12 cellular contexts compared by ENCODE assay signal in the genomic region with DNA sequence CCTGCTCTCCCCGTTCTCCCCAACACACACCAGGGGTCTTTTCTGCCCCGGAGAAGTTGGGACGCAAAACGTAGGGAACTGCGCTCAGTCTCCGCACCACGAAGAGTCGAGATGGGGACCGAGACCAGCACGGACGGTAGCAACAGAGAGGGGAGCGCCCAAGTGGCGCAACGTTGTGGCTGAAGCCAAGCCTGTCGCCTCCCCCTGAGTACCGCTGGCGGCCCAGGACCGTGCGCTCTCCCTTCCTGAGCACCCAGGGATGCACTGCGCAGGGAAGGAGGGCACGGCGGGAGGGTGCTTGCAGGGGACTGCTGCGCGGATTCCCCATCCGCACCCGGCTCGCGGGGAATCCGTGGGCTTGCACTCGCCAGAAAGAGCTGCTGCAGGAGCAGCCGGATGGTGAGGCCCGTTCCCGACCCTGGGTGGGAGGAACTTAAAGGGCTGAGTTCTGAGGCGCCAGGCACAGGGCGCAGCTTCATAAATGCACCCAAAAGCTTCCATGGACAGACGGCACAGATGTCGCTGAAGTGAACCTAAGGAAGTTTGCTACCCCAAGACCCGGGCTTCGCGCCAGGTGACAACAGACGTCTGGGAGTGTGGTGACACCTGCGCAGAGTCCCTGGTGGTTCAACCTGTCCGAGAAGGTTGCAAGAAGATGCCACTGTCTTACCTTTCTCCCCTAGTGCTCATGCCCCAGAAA.
A peak's percentile ranks its signal among the peaks of the same experiment; 100 is the strongest.
DNase-seq lines count a peak whose midpoint lies in the region; ATAC-seq and TF ChIP-seq lines count a peak whose summit lies in the region.
"Had no signal": no experiment of that assay in that cellular context is flagged by ENCODE, and none has a peak within 500 bp of the region (broad histone marks: within the 10 kb centered on the region; RNA-seq: fewer than 3 reads in every experiment).

No MANE protein-coding gene starts in this region.

- H3K4me2 ChIP-seq in skeletal muscle satellite cell (ENCODE audit: low read length) = peak overlapping the region; percentile 90

- H3K27me3 ChIP-seq in HUES6 (ENCODE audit: control insufficient read depth, insufficient read depth, low read length) (peaks cover 97% of the 10 kb centered on the region), ectodermal cell (ENCODE audit: control insufficient read depth, insufficient read depth, low read length, poor library complexity, severe bottlenecking) (peaks cover 91% of the 10 kb centered on the region), left lung (peaks cover 22 to 74% of the 10 kb centered on the region in 2 donors), skeletal muscle satellite cell (ENCODE audit: control insufficient read depth, insufficient read depth, low read length) (peaks cover 57% of the 10 kb centered on the region)

- H3K4me1 ChIP-seq in HUES6 (ENCODE audit: control insufficient read depth, insufficient read depth, low read length) = peaks cover 14% of the 10 kb centered on the region
- H3K4me1 ChIP-seq in ectodermal cell (ENCODE audit: control insufficient read depth, insufficient read depth, low read length) = peaks cover 20% of the 10 kb centered on the region
- H3K4me1 ChIP-seq in left lung = no peaks in the 10 kb centered on the region
- peaks cover 16% of the 10 kb centered on the region for H3K4me1 ChIP-seq in skeletal muscle satellite cell (ENCODE audit: control insufficient read depth, insufficient read depth, low read length)

- WGBS in ectodermal cell, 2 experiments = 4% methylated on average over 43 of the region's 43 CpGs

- H3K4me1 Mint-ChIP-seq in stimulated activated naive B cell treated with anti-CD40 and anti-IgM and Interleukin-4, amounts not matched to agents 10 μg/mL and 1 μg/mL and 100 μg/mL, for 72 hours = peaks cover 5 to 21% of the 10 kb centered on the region in 2 donors

- no peak overlapping the region for H3K4me3 Mint-ChIP-seq in stimulated activated naive B cell treated with anti-CD40 and anti-IgM and Interleukin-4, amounts not matched to agents 10 μg/mL and 1 μg/mL and 100 μg/mL, for 72 hours

- ATAC-seq in left lung = peak; percentile 9
- no peak for ATAC-seq in stimulated activated naive B cell treated with anti-CD40 and anti-IgM and Interleukin-4, amounts not matched to agents 10 μg/mL and 1 μg/mL and 100 μg/mL, for 72 hours (replicated peaks)

- peaks cover 59 to 70% of the 10 kb centered on the region in 2 donors for H3K27me3 Mint-ChIP-seq in stimulated activated naive B cell treated with anti-CD40 and anti-IgM and Interleukin-4, amounts not matched to agents 10 μg/mL and 1 μg/mL and 100 μg/mL, for 72 hours

- no peak overlapping the region for H3K27ac Mint-ChIP-seq in stimulated activated naive B cell treated with anti-CD40 and anti-IgM and Interleukin-4, amounts not matched to agents 10 μg/mL and 1 μg/mL and 100 μg/mL, for 72 hours

- no peak overlapping the region for H3K27ac ChIP-seq in HUES6 (ENCODE audit: low read depth, low read length)
- no peak overlapping the region for H3K27ac ChIP-seq in ectodermal cell (ENCODE audit: insufficient read depth, low read depth, low read length, poor library complexity, severe bottlenecking)
- H3K27ac ChIP-seq in left lung = no peak overlapping the region
- H3K27ac ChIP-seq: SK-N-MC had no signal

- no peak for TF ChIP-seq CTCF in left lung (IDR thresholded peaks at IDR 0.05)

- H3K36me3 ChIP-seq in HUES6 (ENCODE audit: control insufficient read depth, insufficient read depth, low read length) (no peaks in the 10 kb centered on the region), ectodermal cell (ENCODE audit: control insufficient read depth, insufficient read depth, low read length) (no peaks in the 10 kb centered on the region), left lung (no peaks in the 10 kb centered on the region), skeletal muscle satellite cell (ENCODE audit: insufficient read depth, low read length) (no peaks in the 10 kb centered on the region)

- no peak for DNase-seq in left lung
- DNase-seq in T-helper 2 cell = no peak
- DNase-seq in NOMO-1 treated with DMSO at 0.1 percent for 48 hours (lab: John Stamatoyannopoulos, UW; ENCODE audit: unreplicated experiment) = no peak
- DNase-seq in stimulated activated naive B cell treated with anti-CD40 and anti-IgM and Interleukin-4, amounts not matched to agents 10 μg/mL and 1 μg/mL and 100 μg/mL, for 72 hours = no peak
- no peak for DNase-seq in central memory CD4-positive, alpha-beta T cell
- DNase-seq: DMS79 treated with DMSO at 0.1 percent for 48 hours, Karpas-422, NCI-H526 treated with DMSO at 0.1 percent for 48 hours had no signal

- H3K9ac ChIP-seq in HUES6 (ENCODE audit: low read length) (no peak overlapping the region), skeletal muscle satellite cell (ENCODE audit: low read depth, low read length) (peak overlapping the region; percentile 71)

- H3K9me3 ChIP-seq in HUES6 (ENCODE audit: control insufficient read depth, insufficient read depth, low read depth, low read length) = no peaks in the 10 kb centered on the region
- no peaks in the 10 kb centered on the region for H3K9me3 ChIP-seq in ectodermal cell (ENCODE audit: control insufficient read depth, low read length)
- no peaks in the 10 kb centered on the region for H3K9me3 ChIP-seq in left lung
- H3K9me3 ChIP-seq in skeletal muscle satellite cell (replicated peaks; ENCODE audit: low read length) = no peaks in the 10 kb centered on the region

- H3K4me3 ChIP-seq in HUES6 (ENCODE audit: low read depth, low read length) (peak overlapping the region; percentile 62), ectodermal cell (ENCODE audit: insufficient read depth, low read depth, low read length) (peak overlapping the region; percentile 31), left lung (no peak overlapping the region), skeletal muscle satellite cell (ENCODE audit: low read length) (peak overlapping the region; percentile 67)
- H3K4me3 ChIP-seq: SK-N-MC had no signal

- H3K9me3 Mint-ChIP-seq in stimulated activated naive B cell treated with anti-CD40 and anti-IgM and Interleukin-4, amounts not matched to agents 10 μg/mL and 1 μg/mL and 100 μg/mL, for 72 hours = no peaks in the 10 kb centered on the region

- H3K36me3 Mint-ChIP-seq in stimulated activated naive B cell treated with anti-CD40 and anti-IgM and Interleukin-4, amounts not matched to agents 10 μg/mL and 1 μg/mL and 100 μg/mL, for 72 hours = no peaks in the 10 kb centered on the region

- intact Hi-C loops in left lung (cut with DNase I) = no loop called here

Comparison
In these comparisons a context has a peak if more than half of its experiments do, and no peak if none do; other contexts are left out.
1. H3K4me3 ChIP-seq: peak in HUES6 (single experiment), ectodermal cell (single experiment) and skeletal muscle satellite cell (single experiment); none in left lung (0 of 2).